ENCODE assay signal across 8 cellular contexts in genomic region chr9:1460143-1460769, GRCh38.
DNase-seq lines count a peak whose midpoint lies in the region; ATAC-seq and TF ChIP-seq lines count a peak whose summit lies in the region.

No MANE protein-coding gene starts in this region.

- intact Hi-C loops in posterior cingulate gyrus (cut with DNase I), result loop anchor here (1.0 kb wide), 1 partner anchor 160 kb away; no protein-coding TSS in a partner anchor

- peaks cover 8% of the 10 kb centered on the region for H3K27me3 Mint-ChIP-seq in nephron progenitor cell (ENCODE audit: low read depth, poor library complexity)

- no peak overlapping the region for H3K9ac ChIP-seq in DND-41 (ENCODE audit: low read depth, low read length)

- no peaks in the 10 kb centered on the region for H3K79me2 ChIP-seq in DND-41 (ENCODE audit: insufficient read depth, low read length)

- no peak overlapping the region for H3K27ac Mint-ChIP-seq in nephron progenitor cell

- no peak overlapping the region for H3K4me3 Mint-ChIP-seq in nephron progenitor cell

- TF ChIP-seq CTCF in DND-41 (IDR thresholded peaks at IDR 0.05; ENCODE audit: borderline replicate concordance, extremely low read depth, low read length, poor library complexity, severe bottlenecking) (peak; percentile 62), nephron progenitor cell (IDR thresholded peaks at IDR 0.05) (peak; percentile 27), Peyer's patch (IDR thresholded peaks at IDR 0.05) (peak in 2 of 6 experiments; percentile 7 to 17)

- H3K4me1 ChIP-seq in DND-41 (ENCODE audit: insufficient read depth, low read length), result no peaks in the 10 kb centered on the region
- H3K4me1 ChIP-seq in Peyer's patch, result no peaks in the 10 kb centered on the region

- no peak overlapping the region for H3K4me2 ChIP-seq in DND-41 (ENCODE audit: insufficient read depth, low read length)

- no peak for TF ChIP-seq POLR2A in Peyer's patch (IDR thresholded peaks at IDR 0.05)

- DNase-seq in DND-41 (no peak), GM19238 (ENCODE audit: insufficient read length, low spot score) (peak; percentile 18), SW480 (ENCODE audit: low spot score) (peak; percentile 30), nephron progenitor cell (no peak), CD1c-positive myeloid dendritic cell (ENCODE audit: extremely low spot score) (no peak), posterior cingulate gyrus (no peak), Peyer's patch (no peak)

- no peaks in the 10 kb centered on the region for H3K9me3 ChIP-seq in DND-41 (ENCODE audit: insufficient read depth, low read length, severe bottlenecking)
- H3K9me3 ChIP-seq in Peyer's patch, result no peaks in the 10 kb centered on the region

- H3K4me1 Mint-ChIP-seq in nephron progenitor cell, result peaks cover 28% of the 10 kb centered on the region

- no peaks in the 10 kb centered on the region for H4K20me1 ChIP-seq in DND-41 (ENCODE audit: insufficient read depth, low read length)

- H3K36me3 ChIP-seq in DND-41 (ENCODE audit: insufficient read depth, low read length) (no peaks in the 10 kb centered on the region), Peyer's patch (no peaks in the 10 kb centered on the region)

- H3K4me3 ChIP-seq in DND-41 (ENCODE audit: low read depth in 1 of 2, low read length in 2 of 2), result no peak overlapping the region
- no peak overlapping the region for H3K4me3 ChIP-seq in Peyer's patch

- ATAC-seq in DND-41 (ENCODE audit: insufficient read depth, low read depth) (no peak), HG03439 (IDR thresholded peaks at IDR 0.05; ENCODE audit: unreplicated experiment) (peak; percentile 74)

- H3K9me3 Mint-ChIP-seq in nephron progenitor cell, result peaks cover 49% of the 10 kb centered on the region

- H3K36me3 Mint-ChIP-seq in nephron progenitor cell (ENCODE audit: low read depth), result no peaks in the 10 kb centered on the region

- H2AFZ ChIP-seq in DND-41 (ENCODE audit: low read depth, low read length), result no peak overlapping the region

- H3K27me3 ChIP-seq in DND-41 (ENCODE audit: insufficient read depth, low read length, poor library complexity), result no peaks in the 10 kb centered on the region
- no peaks in the 10 kb centered on the region for H3K27me3 ChIP-seq in Peyer's patch

- no peak overlapping the region for H3K27ac ChIP-seq in DND-41 (ENCODE audit: low read length)
- H3K27ac ChIP-seq in Peyer's patch, result no peak overlapping the region

Comparison
In these comparisons a context has a peak if more than half of its experiments do, and no peak if none do; other contexts are left out.
1. DNase-seq: peak in GM19238 (single experiment) and SW480 (single experiment); none in DND-41 (single experiment), nephron progenitor cell (single experiment), CD1c-positive myeloid dendritic cell (single experiment), posterior cingulate gyrus (0 of 10) and Peyer's patch (0 of 3).